Comparison of ENCODE assay signal across 8 cellular contexts in the genomic region with DNA sequence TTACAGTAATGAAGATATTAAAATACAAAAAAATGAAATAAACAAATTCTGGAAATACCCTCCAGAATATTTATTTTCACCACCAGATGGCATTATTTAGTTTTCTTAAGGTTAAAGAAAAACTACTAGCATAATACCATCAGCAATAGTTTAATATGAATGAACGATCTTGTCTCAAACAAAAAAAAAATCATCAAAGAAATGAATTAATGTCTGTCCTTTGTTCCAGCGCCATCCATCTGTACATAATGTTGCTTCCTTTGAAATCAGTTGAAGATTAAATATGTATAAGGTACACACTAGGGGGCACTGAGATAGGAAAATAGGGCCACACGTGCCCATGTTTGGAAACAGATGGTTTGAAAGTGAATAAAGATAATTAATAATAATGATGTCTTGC.
DNase-seq lines count a peak whose midpoint lies in the region; ATAC-seq, FAIRE-seq and TF ChIP-seq lines count a peak whose summit lies in the region.

No MANE protein-coding gene starts in this region.

- ATAC-seq in GM19452 (IDR thresholded peaks at IDR 0.05; ENCODE audit: unreplicated experiment) (no peak), HG03045 (IDR thresholded peaks at IDR 0.05; ENCODE audit: unreplicated experiment) (no peak)

- TF ChIP-seq CTCF in D721Med (IDR thresholded peaks at IDR 0.05; ENCODE audit: insufficient read depth, missing control alignments), result peak; percentile 34

- DNase-seq in D721Med (ENCODE audit: insufficient read length, low spot score), result no peak
- DNase-seq in Kasumi-1 (lab: John Stamatoyannopoulos, UW), result peak; percentile 63 to 69
- peak; percentile 36 for DNase-seq in SK-MEL-5 (ENCODE audit: low read depth, low spot score)
- peak; percentile 12 for DNase-seq in glomerular endothelial cell (ENCODE audit: extremely low read depth, low read depth, low spot score)
- DNase-seq in activated T-cell treated with anti-CD3 and anti-CD28 coated beads, Interleukin-2, amount 50 U/mL, for 48 hours, result no peak
- no peak for DNase-seq in stimulated activated CD8-positive, alpha-beta memory T cell treated with anti-CD3 and anti-CD28 coated beads, Interleukin-4, amount 100 ng/mL, for 48 hours

- peak; percentile 21 for FAIRE-seq in D721Med (lab: Jason Lieb, UNC)

- in situ Hi-C loops in SK-MEL-5 (cut with HindIII; ENCODE audit: low pct_unique_long_range_greater_than_20kb, low sequenced_read_pairs), result no loop called here

Comparison
In these comparisons a context has a peak if more than half of its experiments do, and no peak if none do; other contexts are left out.
1. DNase-seq: peak in Kasumi-1 (2 of 2), SK-MEL-5 (single experiment) and glomerular endothelial cell (single experiment); none in D721Med (single experiment), activated T-cell treated with anti-CD3 and anti-CD28 coated beads, Interleukin-2, amount 50 U/mL, for 48 hours (0 of 2) and stimulated activated CD8-positive, alpha-beta memory T cell treated with anti-CD3 and anti-CD28 coated beads, Interleukin-4, amount 100 ng/mL, for 48 hours (single experiment).